8 cellular contexts compared by ENCODE assay signal in the genomic region with DNA sequence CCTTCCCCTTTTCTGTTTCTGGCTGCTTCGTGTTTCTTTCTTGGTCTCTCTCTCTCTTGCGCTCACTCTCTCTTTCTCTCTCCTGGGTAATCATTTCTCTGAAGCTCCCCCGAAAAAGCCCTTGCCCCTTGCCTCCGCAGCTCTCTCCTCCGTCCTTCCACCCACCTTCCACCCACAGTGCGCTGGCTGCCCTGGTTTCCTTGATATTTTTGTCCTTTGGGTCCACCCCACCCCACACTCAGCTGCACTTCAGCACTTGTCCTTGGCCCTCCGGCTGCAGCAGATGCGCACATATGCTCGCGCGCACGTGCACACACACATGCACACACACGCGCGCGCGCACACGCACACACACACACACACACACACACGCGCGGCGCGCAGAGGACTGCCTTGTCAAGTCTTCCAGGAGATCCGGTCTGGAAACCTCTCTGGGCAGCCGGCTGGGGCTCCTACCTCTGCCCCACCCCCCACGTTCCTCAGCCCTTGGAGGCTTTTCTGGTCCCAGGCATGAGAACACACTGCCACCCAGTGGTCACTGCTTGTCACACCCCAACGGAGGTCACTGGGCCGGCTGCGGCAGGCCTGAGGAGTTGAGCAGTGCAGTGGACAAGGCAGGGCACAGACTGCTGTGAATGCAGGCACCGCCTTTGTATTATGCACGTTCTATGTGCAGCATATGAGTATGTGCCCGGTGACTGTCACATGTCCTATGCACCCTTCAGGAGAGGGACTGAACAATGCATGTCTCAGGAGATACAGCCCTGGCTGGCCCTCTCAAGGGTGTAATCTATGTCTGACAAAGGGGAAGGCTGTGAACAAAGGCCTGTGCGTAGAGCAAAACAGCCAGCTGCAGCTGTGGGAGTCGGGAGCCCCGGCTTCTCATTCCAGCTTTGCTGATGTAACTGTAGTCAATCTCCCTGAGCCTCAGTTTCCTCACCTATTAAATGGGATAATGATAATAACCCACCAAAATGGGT. TPM values are rescaled to one million over a fixed set of nuclear protein-coding genes. Genes with fewer than 3 reads are reported as not detected.
A peak's percentile ranks its signal among the peaks of the same experiment; 100 is the strongest.
DNase-seq lines count a peak whose midpoint lies in the region; ATAC-seq and TF ChIP-seq lines count a peak whose summit lies in the region.

No MANE protein-coding gene starts in this region.

- no peaks in the 10 kb centered on the region for H3K36me3 ChIP-seq in colonic mucosa

- peak; percentile 69 for ATAC-seq in GM19023 (IDR thresholded peaks at IDR 0.05; ENCODE audit: unreplicated experiment)
- ATAC-seq in HG03457 (IDR thresholded peaks at IDR 0.05; ENCODE audit: unreplicated experiment), result peak; percentile 64
- ATAC-seq in left colon, result peak; percentile 91

- DNase-seq in AG08395 (ENCODE audit: low spot score) (peak; percentile 91), NCI-H526 (lab: John Stamatoyannopoulos, UW) (peak; percentile 92 to 96), colonic mucosa (peak; percentile 98), left colon (peak; percentile 94 to 97)
- DNase-seq in activated CD4-positive, alpha-beta T cell treated with anti-CD3 and anti-CD28 coated beads for 48 hours, result peak; percentile 93
- peak; percentile 78 to 90 (median 81) for DNase-seq in stimulated activated CD4-positive, alpha-beta T cell treated with anti-CD3 and anti-CD28 coated beads, Interleukin-1b, Interleukin-23, amount 100 ng/mL, for 24 hours (ENCODE audit: low read depth in 4 of 4, low spot score in 1 of 4)

- peak; percentile 91 for TF ChIP-seq CTCF in colonic mucosa (IDR thresholded peaks at IDR 0.05)

- no peaks in the 10 kb centered on the region for H3K9me3 ChIP-seq in colonic mucosa

- H3K27me3 ChIP-seq in colonic mucosa, result peaks cover under 1% of the 10 kb centered on the region

- peak overlapping the region; percentile 13 for H3K27ac ChIP-seq in colonic mucosa

- H3K9ac ChIP-seq in colonic mucosa (ENCODE audit: low read depth in 2 of 2, low read length in 2 of 2), result peak overlapping the region; percentile 26 to 62

- no peaks in the 10 kb centered on the region for H3K4me1 ChIP-seq in colonic mucosa

- peak overlapping the region; percentile 37 for H3K4me3 ChIP-seq in colonic mucosa

- intact Hi-C loops in colonic mucosa (cut with DNase I), result loop anchor here (2.0 kb wide), 1 partner anchor 26 kb away; a partner anchor contains a TSS
- intact Hi-C loops in left colon (cut with DNase I, micrococcal nuclease), result no loop called here

RNA-seq across cellular contexts. Expression of a gene that starts 6.5 kb away (rescaled TPM):
- total RNA-seq in colonic mucosa (1 to 10 TPM; 1.0 to 1.2 TPM), left colon (1 to 10 TPM in 1 of 2 donors, under 1 TPM in 1; 0.89 to 1.6 TPM)

RNA-seq across cellular contexts. Expression of a gene that starts 10.5 kb away (rescaled TPM):
- total RNA-seq in colonic mucosa (10 to 100 TPM in 1 of 2 donors, 1 to 10 TPM in 1; 6.2 to 13.4 TPM), left colon (10 to 100 TPM in 1 of 2 donors, 1 to 10 TPM in 1; 4.3 to 18.1 TPM)

RNA-seq across cellular contexts. Expression of a gene that starts 12.7 kb away (rescaled TPM):
- 100 to 1,000 TPM; 169 to 182 TPM for total RNA-seq in colonic mucosa
- 100 to 1,000 TPM in 1 of 2 donors, 10 to 100 TPM in 1; 89.6 to 123 TPM for total RNA-seq in left colon

RNA-seq across cellular contexts. Expression of a gene that starts 25.9 kb away (rescaled TPM):
- total RNA-seq in colonic mucosa, result 100 to 1,000 TPM; 199 to 212 TPM
- 100 to 1,000 TPM; 167 to 180 TPM for total RNA-seq in left colon

RNA-seq across cellular contexts. Expression of a gene that starts 42.8 kb away (rescaled TPM):
- total RNA-seq in colonic mucosa (1 to 10 TPM; 1.9 to 2.7 TPM), left colon (1 to 10 TPM; 1.3 to 4.3 TPM)

Comparison
In these comparisons a context has a peak if more than half of its experiments do, and no peak if none do; other contexts are left out.
1. Peak in every context shown above with its lines: DNase-seq, ATAC-seq, H3K4me3 ChIP-seq and H3K27ac ChIP-seq.